ENCODE assay signal across 1 cellular context in genomic region chr2:157247068-157247407, GRCh38.
TF ChIP-seq lines count a peak whose summit lies in the region.

No MANE protein-coding gene starts in this region.

TF ChIP-seq in K562, 482 proteins besides CTCF, POLR2A, EP300 and RAD21 (continued from another document and continues in another):
- no peak for TF ChIP-seq CHD7 (IDR thresholded peaks at IDR 0.05; ENCODE audit: low read depth, low read length)
- TF ChIP-seq KDM4B (IDR thresholded peaks at IDR 0.05; ENCODE audit: borderline replicate concordance in 2 of 2, low read depth in 1 of 2) = no peak
- no peak for TF ChIP-seq ZBTB33 (CRISPR knock-in tag; IDR thresholded peaks at IDR 0.05)
- no peak for TF ChIP-seq SNIP1 (IDR thresholded peaks at IDR 0.05; ENCODE audit: low read depth)
- TF ChIP-seq NCOR1 (IDR thresholded peaks at IDR 0.05) = no peak
- TF ChIP-seq THRA (IDR thresholded peaks at IDR 0.05) = no peak
- no peak for TF ChIP-seq USF1 (CRISPR knock-in tag; IDR thresholded peaks at IDR 0.05)
- TF ChIP-seq ZNF511 (CRISPR knock-in tag; IDR thresholded peaks at IDR 0.05) = no peak
- TF ChIP-seq ESRRA (IDR thresholded peaks at IDR 0.05; ENCODE audit: borderline replicate concordance, low read depth) = no peak
- TF ChIP-seq ZNF699 (CRISPR knock-in tag; IDR thresholded peaks at IDR 0.05; ENCODE audit: insufficient replicate concordance) = no peak
- no peak for TF ChIP-seq U2AF1 (optimal IDR thresholded peaks at IDR 0.05; ENCODE audit: low read depth, low read length)
- no peak for TF ChIP-seq SLC30A9 (CRISPR knock-in tag; IDR thresholded peaks at IDR 0.05)
- no peak for TF ChIP-seq XRCC5 (IDR thresholded peaks at IDR 0.05; ENCODE audit: low read depth, low read length)
- peak; percentile 73; the same call in 1 of the 2 replicates for TF ChIP-seq ZNF311 (CRISPR knock-in tag; IDR thresholded peaks at IDR 0.05)
- TF ChIP-seq CC2D1A (IDR thresholded peaks at IDR 0.05) = no peak
- TF ChIP-seq YY1 (IDR thresholded peaks at IDR 0.05; ENCODE audit: borderline replicate concordance in 1 of 3, control insufficient read depth in 1 of 3, extremely low read depth in 1 of 3, insufficient read depth in 3 of 3, insufficient read length in 1 of 3, insufficient replicate concordance in 2 of 3, low read depth in 1 of 3, low read length in 2 of 3) = no peak
- no peak for TF ChIP-seq ZNF280B (CRISPR knock-in tag; IDR thresholded peaks at IDR 0.05)
- no peak for TF ChIP-seq ZBTB7A (IDR thresholded peaks at IDR 0.05; ENCODE audit: borderline replicate concordance, control insufficient read depth, low read depth, low read length)
- TF ChIP-seq ZBTB9 (CRISPR knock-in tag; IDR thresholded peaks at IDR 0.05) = 0 out of 2 replicates have a peak, but pooled peaks have one; percentile 49
- TF ChIP-seq MITF (IDR thresholded peaks at IDR 0.05) = no peak
- TF ChIP-seq AFF1 (IDR thresholded peaks at IDR 0.05; ENCODE audit: low read depth in 1 of 2, partially characterized antibody in 2 of 2) = no peak
- peak; percentile 67; the same call in 1 of the 2 replicates for TF ChIP-seq ID3 (CRISPR knock-in tag; IDR thresholded peaks at IDR 0.05)
- TF ChIP-seq ID3 (tag; IDR thresholded peaks at IDR 0.05) = peak; percentile 88
